Comparison of ENCODE assay signal across 8 cellular contexts in the genomic region with DNA sequence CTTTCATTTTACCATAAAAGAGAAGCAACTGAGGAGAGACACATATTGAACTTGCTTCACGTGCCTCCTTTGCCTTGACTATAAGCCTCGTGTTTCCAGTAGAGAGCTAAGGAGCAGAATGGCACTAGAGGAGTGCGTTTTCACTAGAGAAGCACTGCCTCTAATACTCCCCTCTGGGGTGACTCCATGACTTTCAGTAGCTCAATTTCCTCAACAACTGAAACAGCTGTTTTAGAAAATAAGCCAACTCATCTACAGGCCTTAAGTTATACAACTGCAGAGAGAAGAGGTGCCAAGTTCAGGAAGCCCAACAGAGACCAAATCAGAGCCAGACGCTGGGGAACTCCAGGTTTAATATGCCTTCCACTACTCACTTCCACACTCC. TPM values are rescaled to one million over a fixed set of nuclear protein-coding genes. Genes with fewer than 3 reads are reported as not detected.
DNase-seq lines count a peak whose midpoint lies in the region; ATAC-seq lines count a peak whose summit lies in the region.

No MANE protein-coding gene starts in this region.

- H3K4me3 Mint-ChIP-seq in activated T-cell treated with anti-CD3 and anti-CD28 coated beads, Interleukin-2, amount 50 U/mL, for 4 hours: peak overlapping the region; percentile 90
- H3K4me3 Mint-ChIP-seq in T-helper 2 cell treated with Interferon-gamma antibody and Interleukin-4, amounts not matched to agents 5 μg/mL and 100 μg/mL, for 36 hours: peak overlapping the region; percentile 97

- peaks cover 54% of the 10 kb centered on the region for H3K4me1 Mint-ChIP-seq in activated T-cell treated with anti-CD3 and anti-CD28 coated beads, Interleukin-2, amount 50 U/mL, for 4 hours (ENCODE audit: low read depth)
- H3K4me1 Mint-ChIP-seq in T-helper 2 cell treated with Interferon-gamma antibody and Interleukin-4, amounts not matched to agents 5 μg/mL and 100 μg/mL, for 36 hours (ENCODE audit: low read depth): peaks cover 40% of the 10 kb centered on the region

- peaks cover 1% of the 10 kb centered on the region for H3K36me3 Mint-ChIP-seq in activated T-cell treated with anti-CD3 and anti-CD28 coated beads, Interleukin-2, amount 50 U/mL, for 4 hours (ENCODE audit: insufficient read depth)
- peaks cover 5% of the 10 kb centered on the region for H3K36me3 Mint-ChIP-seq in T-helper 2 cell treated with Interferon-gamma antibody and Interleukin-4, amounts not matched to agents 5 μg/mL and 100 μg/mL, for 36 hours (ENCODE audit: low read depth)

- ATAC-seq in activated T-cell treated with anti-CD3 and anti-CD28 coated beads, Interleukin-2, amount 50 U/mL, for 4 hours: no peak

- no peaks in the 10 kb centered on the region for H3K27me3 Mint-ChIP-seq in activated T-cell treated with anti-CD3 and anti-CD28 coated beads, Interleukin-2, amount 50 U/mL, for 4 hours (ENCODE audit: low read depth)
- no peaks in the 10 kb centered on the region for H3K27me3 Mint-ChIP-seq in T-helper 2 cell treated with Interferon-gamma antibody and Interleukin-4, amounts not matched to agents 5 μg/mL and 100 μg/mL, for 36 hours (ENCODE audit: low read depth)

- H3K9me3 Mint-ChIP-seq in activated T-cell treated with anti-CD3 and anti-CD28 coated beads, Interleukin-2, amount 50 U/mL, for 4 hours: no peaks in the 10 kb centered on the region
- H3K9me3 Mint-ChIP-seq in T-helper 2 cell treated with Interferon-gamma antibody and Interleukin-4, amounts not matched to agents 5 μg/mL and 100 μg/mL, for 36 hours: no peaks in the 10 kb centered on the region

- H3K27ac Mint-ChIP-seq in T-helper 2 cell treated with Interferon-gamma antibody and Interleukin-4, amounts not matched to agents 5 μg/mL and 100 μg/mL, for 36 hours: peak overlapping the region; percentile 92

- no peak for DNase-seq in activated T-cell treated with anti-CD3 and anti-CD28 coated beads, Interleukin-2, amount 50 U/mL, for 4 hours
- DNase-seq in activated T-cell treated with anti-CD3 and anti-CD28 coated beads, Interleukin-2, amount 50 U/mL, for 48 hours: no peak
- DNase-seq in T-helper 2 cell treated with Interferon-gamma antibody and Interleukin-4, amounts not matched to agents 5 μg/mL and 100 μg/mL, for 36 hours (ENCODE audit: low spot score): no peak
- DNase-seq in fibroblast of the conjunctiva (ENCODE audit: low read depth) (peak; percentile 38), retina (peak; percentile 21), NCI-H524 treated with DMSO at 0.1 percent for 48 hours (lab: John Stamatoyannopoulos, UW) (no peak), NCI-H187 (lab: John Stamatoyannopoulos, UW) (no peak), anterior cingulate cortex (lab: John Stamatoyannopoulos, UW) (no peak)

RNA-seq across cellular contexts. Expression of gene UBP1, which starts 1.9 kb away (rescaled TPM):
- 10 to 100 TPM; 64.2 to 69.7 (median 69.0) TPM for total RNA-seq in activated T-cell treated with anti-CD3 and anti-CD28 coated beads, Interleukin-2, amount 50 U/mL, for 4 hours

Comparison
In these comparisons a context has a peak if more than half of its experiments do, and no peak if none do; other contexts are left out.
1. DNase-seq: peak in fibroblast of the conjunctiva (single experiment) and retina (single experiment); none in activated T-cell treated with anti-CD3 and anti-CD28 coated beads, Interleukin-2, amount 50 U/mL, for 4 hours (single experiment), activated T-cell treated with anti-CD3 and anti-CD28 coated beads, Interleukin-2, amount 50 U/mL, for 48 hours (0 of 2), T-helper 2 cell treated with Interferon-gamma antibody and Interleukin-4, amounts not matched to agents 5 μg/mL and 100 μg/mL, for 36 hours (single experiment), NCI-H524 treated with DMSO at 0.1 percent for 48 hours (single experiment), NCI-H187 (0 of 2) and anterior cingulate cortex (0 of 58).